ENCODE assay signal across 18 cellular contexts in the genomic region with DNA sequence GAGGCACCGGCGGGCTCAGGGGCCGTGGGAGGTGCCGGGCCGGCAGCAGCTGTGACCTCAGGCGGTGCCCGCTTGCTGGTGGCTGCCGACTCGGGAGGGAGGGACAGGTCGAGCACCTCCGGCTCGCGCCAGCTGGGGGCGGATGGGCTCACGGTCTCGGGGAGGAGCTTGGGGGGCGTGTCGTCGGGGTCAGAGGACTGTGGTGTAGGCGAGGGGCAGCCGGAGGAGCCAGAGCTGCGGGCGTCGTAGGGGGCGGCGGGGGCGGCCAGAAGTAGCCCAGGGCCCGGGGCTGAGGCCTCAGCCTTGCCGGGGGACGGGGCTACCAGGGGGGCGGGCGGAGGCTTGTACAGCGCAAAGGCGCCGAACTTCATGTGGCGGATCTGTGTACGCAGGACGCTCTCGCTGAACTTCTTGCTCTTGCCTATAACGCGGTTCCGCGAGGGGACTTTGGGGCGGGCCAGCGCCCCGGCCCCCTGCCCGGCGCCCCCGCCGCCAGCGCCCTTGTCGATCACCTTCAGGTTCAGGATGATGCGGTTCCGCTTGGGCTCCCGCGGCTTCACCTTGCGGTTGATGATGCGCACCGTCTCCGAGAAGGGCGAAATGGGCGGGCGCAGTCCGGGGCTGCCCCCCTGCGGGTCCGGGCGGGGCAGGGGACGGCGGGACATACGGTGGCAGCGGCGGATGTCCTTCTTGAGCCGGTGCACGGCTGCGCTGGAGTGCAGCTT. TPM values are rescaled to one million over a fixed set of nuclear protein-coding genes. Genes with fewer than 3 reads are reported as not detected.
DNase-seq lines count a peak whose midpoint lies in the region; ATAC-seq and TF ChIP-seq lines count a peak whose summit lies in the region.
"Had no signal": no experiment of that assay in that cellular context is flagged by ENCODE, and none has a peak within 500 bp of the region (broad histone marks: within the 10 kb centered on the region; RNA-seq: fewer than 3 reads in every experiment).

No MANE protein-coding gene starts in this region.

- TF ChIP-seq POLR2A in gastroesophageal sphincter (IDR thresholded peaks at IDR 0.05): no peak

- H4K91ac ChIP-seq in H9 (ENCODE audit: insufficient read length, low read depth, low read length): no peak overlapping the region

- H3K4me1 Mint-ChIP-seq in H9: peaks cover 31 to 48% of the 10 kb centered on the region in 2 experiments

- H3K79me2 ChIP-seq in H9 (ENCODE audit: insufficient read depth, low read length): no peaks in the 10 kb centered on the region; the same call in 1 of the 2 replicates
- peaks cover 29% of the 10 kb centered on the region for H3K79me2 ChIP-seq in osteoblast (ENCODE audit: insufficient read depth, low read length)

- H3K4me3 ChIP-seq in BE2C (ENCODE audit: low read depth, low read length) (no peak overlapping the region), gastroesophageal sphincter (peak overlapping the region in 1 of 2 donors; percentile 1), osteoblast (ENCODE audit: insufficient read depth, low read length) (no peak overlapping the region)
- H3K4me3 ChIP-seq: colonic mucosa had no signal

- DNase-seq in BE2C (peak; percentile 71), H9 (peak; percentile 93), osteoblast (ENCODE audit: insufficient read length, low spot score, missing footprints) (peak; percentile 69), NCI-H2196 (lab: John Stamatoyannopoulos, UW; ENCODE audit: unreplicated experiment) (no peak), SIG-M5 treated with dmso at 0.1 percent for 504 hours (lab: John Stamatoyannopoulos, UW; ENCODE audit: unreplicated experiment) (no peak)
- DNase-seq: activated CD4-positive, alpha-beta T cell treated with anti-CD3 and anti-CD28 coated beads for 1 hour; activated naive CD4-positive, alpha-beta T cell treated with anti-CD3 and anti-CD28 coated beads, Interleukin-2, amount 50 U/mL, for 16 hours; colonic mucosa; EL; midbrain; MV-4-11; NCI-H748 treated with DMSO at 0.1 percent for 48 hours; stimulated activated CD4-positive, alpha-beta T cell treated with anti-CD3 and anti-CD28 coated beads, Interleukin-2, amount 100 ng/mL, for 48 hours had no signal

- H2AFZ ChIP-seq in H9 (ENCODE audit: low read length) (no peak overlapping the region), osteoblast (ENCODE audit: low read length) (no peak overlapping the region)

- peaks cover 5% of the 10 kb centered on the region for H3K79me1 ChIP-seq in H9 (ENCODE audit: insufficient read depth, low read depth, low read length, poor library complexity, severe bottlenecking)

- H2AK5ac ChIP-seq in H9 (ENCODE audit: insufficient read length, low read length): no peak overlapping the region

- TF ChIP-seq CTCF in BE2C (IDR thresholded peaks at IDR 0.05; ENCODE audit: low read depth, low read length) (no peak), H9 (conservative IDR thresholded peaks at IDR 0.05) (no peak), gastroesophageal sphincter (IDR thresholded peaks at IDR 0.05) (no peak), osteoblast (IDR thresholded peaks at IDR 0.05; ENCODE audit: extremely low read depth, low read depth, low read length) (no peak)

- H3K36me3 Mint-ChIP-seq in H9 (ENCODE audit: insufficient read depth in 1 of 3, low read depth in 3 of 3): peaks cover 10 to 36% (median 33%) of the 10 kb centered on the region in 3 experiments; a peak in 6 of 7 replicates

- no peak for TF ChIP-seq EP300 in gastroesophageal sphincter (IDR thresholded peaks at IDR 0.05)

- H4K5ac ChIP-seq in H9 (ENCODE audit: insufficient read length, low read depth, low read length): no peak overlapping the region

- no peak overlapping the region for H2BK5ac ChIP-seq in H9 (ENCODE audit: insufficient read length, low read length)

- no peak overlapping the region for H3K56ac ChIP-seq in H9 (ENCODE audit: insufficient read length, low read depth, low read length)

- H3K27ac Mint-ChIP-seq in H9: no peak overlapping the region

- no CpG with 5 or more reads among the region's 75 CpGs for WGBS in H9 (ENCODE audit: extremely low coverage, insufficient read length, low lambda C conversion rate)
- WGBS in gastroesophageal sphincter (ENCODE audit: low coverage in 1 of 2), 2 donors: 60% methylated on average over 1 of the region's 75 CpGs; no CpG with 5 or more reads in 1 of the 2 donors

- no peak overlapping the region for H3K18ac ChIP-seq in H9 (ENCODE audit: insufficient read length, low read depth, low read length)

- no peak overlapping the region for H3K23ac ChIP-seq in H9 (ENCODE audit: insufficient read length, low read depth, low read length)

- peaks cover 56% of the 10 kb centered on the region for H3K4me1 ChIP-seq in BE2C
- peaks cover 1% of the 10 kb centered on the region; the same call in 1 of the 2 replicates for H3K4me1 ChIP-seq in H9 (ENCODE audit: insufficient read depth, low read length)
- peaks cover 19 to 100% (median 55%) of the 10 kb centered on the region in 3 donors for H3K4me1 ChIP-seq in gastroesophageal sphincter
- H3K4me1 ChIP-seq in osteoblast (ENCODE audit: insufficient read depth, low read length): peaks cover 15% of the 10 kb centered on the region

- peaks cover 11% of the 10 kb centered on the region for H3K23me2 ChIP-seq in H9 (ENCODE audit: insufficient read length, low read depth, low read length, poor library complexity, severe bottlenecking)

- H3K9me3 Mint-ChIP-seq in H9: no peaks in the 10 kb centered on the region
- H3K9me3 Mint-ChIP-seq: neural crest cell had no signal

- no peak for ATAC-seq in gastroesophageal sphincter
- no peak for ATAC-seq in GM19467 (IDR thresholded peaks at IDR 0.05; ENCODE audit: unreplicated experiment)
- ATAC-seq in HG03108 (IDR thresholded peaks at IDR 0.05; ENCODE audit: unreplicated experiment): no peak

- no peak overlapping the region for H4K8ac ChIP-seq in H9 (replicated peaks; ENCODE audit: insufficient read length, low read depth, low read length)

- H3K27me3 ChIP-seq in BE2C (no peaks in the 10 kb centered on the region), H9 (ENCODE audit: insufficient read depth, low read length) (no peaks in the 10 kb centered on the region), gastroesophageal sphincter (no peaks in the 10 kb centered on the region), osteoblast (ENCODE audit: insufficient read depth, low read length) (no peaks in the 10 kb centered on the region)
- H3K27me3 ChIP-seq: colonic mucosa had no signal

- H3K4me3 Mint-ChIP-seq in H9: no peak overlapping the region

- no peak overlapping the region for H2BK120ac ChIP-seq in H9 (ENCODE audit: low read depth, low read length, poor library complexity, severe bottlenecking)

- H3K9ac ChIP-seq in H9 (ENCODE audit: extremely low read depth, insufficient read length, low read length): no peak overlapping the region

- no peak overlapping the region for H2BK12ac ChIP-seq in H9 (ENCODE audit: insufficient read length, low read depth, low read length)

- H3K14ac ChIP-seq in H9 (ENCODE audit: insufficient read depth, low read length): no peak overlapping the region

- no peaks in the 10 kb centered on the region for H4K20me1 ChIP-seq in H9 (ENCODE audit: control insufficient read depth, insufficient read depth, insufficient read length)
- H4K20me1 ChIP-seq in osteoblast (ENCODE audit: insufficient read depth, low read length): peaks cover 65% of the 10 kb centered on the region

- H2BK15ac ChIP-seq in H9 (ENCODE audit: low read depth, low read length): no peak overlapping the region

- H3K9me3 ChIP-seq in BE2C (no peaks in the 10 kb centered on the region), H9 (ENCODE audit: control insufficient read depth, low read depth, low read length) (no peaks in the 10 kb centered on the region), gastroesophageal sphincter (no peaks in the 10 kb centered on the region), osteoblast (ENCODE audit: low read depth, low read length) (no peaks in the 10 kb centered on the region)
- H3K9me3 ChIP-seq: colonic mucosa had no signal

- peaks cover 55% of the 10 kb centered on the region for H3K36me3 ChIP-seq in BE2C
- H3K36me3 ChIP-seq in gastroesophageal sphincter: peaks cover 0 to 52% of the 10 kb centered on the region in 2 donors
- peaks cover 30% of the 10 kb centered on the region for H3K36me3 ChIP-seq in osteoblast (ENCODE audit: insufficient read depth, low read length)
- H3K36me3 ChIP-seq: colonic mucosa had no signal

- H3K27ac ChIP-seq in H9 (ENCODE audit: insufficient read length, low read depth, low read length) (no peak overlapping the region), gastroesophageal sphincter (peak overlapping the region in 3 of 4 donors; percentile 67 to 75 (median 73)), osteoblast (ENCODE audit: low read depth, low read length) (no peak overlapping the region)
- H3K27ac ChIP-seq: colonic mucosa, epithelial cell of prostate had no signal

- H3K4me2 ChIP-seq in H9 (ENCODE audit: insufficient read depth, insufficient read length, low read length) (no peak overlapping the region), osteoblast (ENCODE audit: insufficient read depth, low read length) (no peak overlapping the region)

- no peaks in the 10 kb centered on the region; the same call in 1 of the 2 replicates for H3K27me3 Mint-ChIP-seq in H9 (ENCODE audit: low read depth)

- H3K4ac ChIP-seq in H9 (ENCODE audit: low read depth, low read length): no peak overlapping the region

- no peak overlapping the region for H2BK20ac ChIP-seq in H9 (ENCODE audit: low read depth, low read length, poor library complexity, severe bottlenecking)

- no peak overlapping the region for H3T11ph ChIP-seq in H9 (ENCODE audit: low read length)

RNA-seq across cellular contexts. Expression of gene CBX6, which starts 5.5 kb away (rescaled TPM):
- polyA plus RNA-seq in BE2C (2012; ENCODE audit: insufficient read depth, insufficient read length, low read depth): 69.0 TPM
- total RNA-seq in H9 (2021) (31.4 and 32.8 TPM in 2 replicates), gastroesophageal sphincter (100 to 1,000 TPM in 2 of 4 donors, 10 to 100 TPM in 2; 77.3 to 187 (median 105) TPM), osteoblast (58.6 and 59.5 TPM in 2 replicates)

RNA-seq across cellular contexts. Expression of gene NPTXR, which starts 22.7 kb away (rescaled TPM):
- polyA plus RNA-seq in BE2C (2012; ENCODE audit: insufficient read depth, insufficient read length, low read depth): 3.0 TPM
- total RNA-seq in H9 (2021): 7.8 and 8.1 TPM in 2 replicates
- total RNA-seq in gastroesophageal sphincter: 10 to 100 TPM in 3 of 4 donors, 1 to 10 TPM in 1; 7.9 to 21.7 (median 12.5) TPM
- 0.72 and 1.5 TPM in 2 replicates for total RNA-seq in osteoblast

Comparison
In these comparisons a context has a peak if more than half of its experiments do, and no peak if none do; other contexts are left out.
1. DNase-seq: peak in BE2C (single experiment), H9 (single experiment) and osteoblast (single experiment); none in NCI-H2196 (single experiment) and SIG-M5 treated with dmso at 0.1 percent for 504 hours (single experiment).
2. H3K27ac ChIP-seq: peak in gastroesophageal sphincter (3 of 4); none in H9 (single experiment) and osteoblast (single experiment).